In the genomic region with DNA sequence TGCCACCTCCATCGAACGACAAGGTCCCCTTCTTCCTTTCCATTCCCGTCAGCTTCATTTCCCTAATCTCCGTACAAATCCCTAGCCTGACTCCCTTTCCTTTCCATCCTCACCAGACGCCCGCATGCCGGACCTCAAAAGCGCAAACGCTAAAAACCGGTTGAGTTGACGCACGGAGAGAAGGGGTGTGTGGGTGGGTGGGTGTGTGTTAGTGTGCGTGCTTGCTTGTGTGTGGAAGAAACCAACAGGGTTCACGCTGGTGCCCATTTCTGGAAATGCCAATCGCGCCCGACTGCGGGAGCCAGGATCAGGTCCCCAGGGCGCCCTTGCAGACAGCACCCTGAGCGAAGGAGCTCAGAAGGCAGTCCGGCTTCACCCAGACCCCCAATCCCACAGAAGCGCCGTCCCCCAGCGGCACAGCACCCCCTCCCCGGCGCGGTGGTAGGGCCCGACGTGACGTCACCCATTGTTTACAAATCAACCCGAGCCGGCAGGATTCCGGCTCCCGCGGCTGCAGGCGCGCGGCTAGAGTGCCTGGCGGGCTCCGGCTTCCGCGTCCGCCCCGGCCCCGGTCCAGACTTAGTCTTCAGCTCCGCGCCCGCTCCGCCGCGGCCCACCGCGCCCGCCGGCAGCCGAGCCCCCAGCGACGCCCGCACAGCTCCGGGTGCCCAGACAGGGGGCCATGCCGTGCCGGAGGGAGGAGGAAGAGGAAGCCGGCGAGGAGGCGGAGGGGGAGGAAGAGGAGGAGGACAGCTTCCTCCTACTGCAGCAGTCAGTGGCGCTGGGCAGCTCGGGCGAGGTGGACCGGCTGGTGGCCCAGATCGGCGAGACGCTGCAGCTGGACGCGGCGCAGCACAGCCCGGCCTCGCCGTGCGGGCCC, we compare ENCODE assay signal across 8 cellular contexts. TPM values are rescaled to one million over a fixed set of nuclear protein-coding genes. Genes with fewer than 3 reads are reported as not detected.
DNase-seq lines count a peak whose midpoint lies in the region; ATAC-seq, FAIRE-seq and TF ChIP-seq lines count a peak whose summit lies in the region.

A gene with protein sequence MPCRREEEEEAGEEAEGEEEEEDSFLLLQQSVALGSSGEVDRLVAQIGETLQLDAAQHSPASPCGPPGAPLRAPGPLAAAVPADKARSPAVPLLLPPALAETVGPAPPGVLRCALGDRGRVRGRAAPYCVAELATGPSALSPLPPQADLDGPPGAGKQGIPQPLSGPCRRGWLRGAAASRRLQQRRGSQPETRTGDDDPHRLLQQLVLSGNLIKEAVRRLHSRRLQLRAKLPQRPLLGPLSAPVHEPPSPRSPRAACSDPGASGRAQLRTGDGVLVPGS (plus strand): TSS at position 500 of the 880 bp plus-strand sequence. CDS start 183 bp downstream, at position 683.

- TF ChIP-seq RAD21 in A549 (conservative IDR thresholded peaks at IDR 0.05 in 1 of 2, IDR thresholded peaks at IDR 0.05 in 1 of 2), result no peak

- H3K4me1 Mint-ChIP-seq in activated B cell treated with CpG ODN at 0.5 μM for 24 hours, result peaks cover 30% of the 10 kb centered on the region

- peak within 1 kb of the TSS; percentile 99 for H2AFZ ChIP-seq in keratinocyte (ENCODE audit: control insufficient read depth, low read length)

- no peaks in the 10 kb centered on the region for H3K36me3 Mint-ChIP-seq in activated B cell treated with CpG ODN at 0.5 μM for 24 hours (ENCODE audit: low read depth)

- H3K4me1 ChIP-seq in A549, result 0 out of 3 replicates have a peak, but pooled peaks cover 3% of the 10 kb centered on the region
- peaks cover 11% of the 10 kb centered on the region for H3K4me1 ChIP-seq in keratinocyte (ENCODE audit: control insufficient read depth, extremely low read depth, insufficient read depth, low read length)

- FAIRE-seq in A549 (lab: Jason Lieb, UNC) (no peak), keratinocyte (lab: Jason Lieb, UNC) (peak; percentile 66)

- no peaks in the 10 kb centered on the region for H3K9me3 Mint-ChIP-seq in activated B cell treated with CpG ODN at 0.5 μM for 24 hours

- TF ChIP-seq POLR2A in A549 (IDR thresholded peaks at IDR 0.05; ENCODE audit: low read length), result peak; percentile 36

- CTCF ChIA-PET in A549 (lab: Yijun Ruan, JAX) (interaction anchor here (0.6 to 2.3 kb wide), 9 partner anchors 8 to 181 kb away, joined by 3 to 10 read pairs (median 3); a partner anchor contains a TSS), activated B cell treated with CpG ODN at 0.5 μM for 24 hours (lab: Charles Lee) (interaction anchor here (1.1 to 2.6 kb wide), 4 partner anchors 14 to 82 kb away, joined by 3 to 9 read pairs (median 6); a partner anchor contains a TSS)

- no peaks in the 10 kb centered on the region for H3K27me3 Mint-ChIP-seq in activated B cell treated with CpG ODN at 0.5 μM for 24 hours

- ATAC-seq in A549, result peak; percentile 86 to 88
- ATAC-seq in GM18519 (IDR thresholded peaks at IDR 0.05; ENCODE audit: low FRiP score, unreplicated experiment), result peak; percentile 52
- peak; percentile 82 for ATAC-seq in HG03045 (IDR thresholded peaks at IDR 0.05; ENCODE audit: unreplicated experiment)
- ATAC-seq in activated B cell treated with CpG ODN at 0.5 μM for 24 hours (ENCODE audit: low read depth), result peak; percentile 66

- H3K79me2 ChIP-seq in keratinocyte (ENCODE audit: control insufficient read depth, insufficient read depth, low read length), result no peaks in the 10 kb centered on the region

- TF ChIP-seq CTCF in A549 (IDR thresholded peaks at IDR 0.05) (no peak), activated B cell treated with CpG ODN at 0.5 μM for 24 hours (IDR thresholded peaks at IDR 0.05) (no peak), cardiac fibroblast (IDR thresholded peaks at IDR 0.05; ENCODE audit: low read depth, low read length) (no peak), keratinocyte (optimal IDR thresholded peaks at IDR 0.05 in 1 of 3, IDR thresholded peaks at IDR 0.05 in 1 of 3, conservative IDR thresholded peaks at IDR 0.05 in 1 of 3; ENCODE audit: extremely low read depth in 1 of 3, insufficient read depth in 2 of 3, low read length in 3 of 3) (no peak)

- WGBS in A549 (ENCODE audit: missing lambda C conversion rate), result 3% methylated on average over 28 of the region's 79 CpGs

- H3K4me3 ChIP-seq in A549 (peak within 1 kb of the TSS; percentile 58), cardiac fibroblast (replicated peaks in 1 of 2; ENCODE audit: low read depth in 2 of 2, low read length in 2 of 2) (peak within 1 kb of the TSS; percentile 66 to 69), keratinocyte (ENCODE audit: control insufficient read depth in 2 of 3, extremely low read depth in 1 of 3, insufficient read depth in 2 of 3, low read depth in 1 of 3, low read length in 3 of 3) (peak within 1 kb of the TSS; percentile 70 to 80 (median 79))

- POLR2A ChIA-PET in A549 (lab: Yijun Ruan, JAX), result interaction anchor here (0.5 to 2.4 kb wide), 5 partner anchors 9 to 82 kb away, joined by 3 to 15 read pairs (median 7); a partner anchor contains a TSS
- POLR2A ChIA-PET in activated B cell treated with CpG ODN at 0.5 μM for 24 hours (lab: Charles Lee), result interaction anchor here (0.6 to 2.2 kb wide), 11 partner anchors 9 to 1229 kb away, joined by 3 to 41 read pairs (median 4); a partner anchor contains a TSS

- H3K4me3 Mint-ChIP-seq in activated B cell treated with CpG ODN at 0.5 μM for 24 hours, result peak within 1 kb of the TSS; percentile 92

- no peak for TF ChIP-seq EP300 in A549 (IDR thresholded peaks at IDR 0.05)

- H3K36me3 ChIP-seq in keratinocyte (ENCODE audit: control insufficient read depth in 2 of 2, extremely low read depth in 1 of 2, insufficient read depth in 2 of 2, low read length in 2 of 2), result no peaks in the 10 kb centered on the region

- intact Hi-C loops in activated B cell treated with CpG ODN at 0.5 μM for 24 hours (cut with micrococcal nuclease), result loop anchor here (1.0 to 5.0 kb wide), 3 partner anchors 27 to 82 kb away; a partner anchor contains a TSS

- peak within 1 kb of the TSS; percentile 95 to 99 for H3K27ac ChIP-seq in A549
- peak within 1 kb of the TSS; percentile 98 for H3K27ac ChIP-seq in keratinocyte (ENCODE audit: control insufficient read depth, insufficient read depth, low read length)

- peak; percentile 82 to 91 for DNase-seq in A549 (ENCODE audit: low read depth in 1 of 2, low spot score in 1 of 2)
- DNase-seq in NCI-H2171 treated with DMSO at 0.1 percent for 48 hours (lab: John Stamatoyannopoulos, UW), result peak; percentile 70
- DNase-seq in activated B cell treated with CpG ODN at 0.5 μM for 24 hours, result peak; percentile 91
- peak; percentile 91 to 95 for DNase-seq in cardiac fibroblast (ENCODE audit: low read depth in 2 of 2)
- no peak for DNase-seq in keratinocyte (ENCODE audit: low read depth, low spot score)
- DNase-seq in stimulated activated CD4-positive, alpha-beta T cell treated with anti-CD3 and anti-CD28 coated beads, Interleukin-12 subunit alpha, Interleukin-12 subunit beta, amount 100 ng/mL, for 4 hours, result peak; percentile 86

- dilution Hi-C loops in keratinocyte (cut with MboI; ENCODE audit: extremely low pct_ligation_motif_present, low sequenced_read_pairs), result no loop called here

- H4K20me1 ChIP-seq in keratinocyte (ENCODE audit: control insufficient read depth, extremely low read depth, insufficient read depth, low read length), result no peaks in the 10 kb centered on the region

- peaks cover 10% of the 10 kb centered on the region for H3K27me3 ChIP-seq in keratinocyte (ENCODE audit: control insufficient read depth, extremely low read depth, insufficient read depth, low read length)

- no peaks in the 10 kb centered on the region for H3K9me1 ChIP-seq in keratinocyte (ENCODE audit: control insufficient read depth, extremely low read depth, insufficient read depth, low read length)

- H3K9ac ChIP-seq in keratinocyte (ENCODE audit: control insufficient read depth, extremely low read depth, insufficient read depth, low read length), result peak within 1 kb of the TSS; percentile 99

- H3K27ac Mint-ChIP-seq in activated B cell treated with CpG ODN at 0.5 μM for 24 hours, result peak within 1 kb of the TSS; percentile 100

- peak within 1 kb of the TSS; percentile 80 for H3K4me2 ChIP-seq in A549
- H3K4me2 ChIP-seq in keratinocyte (ENCODE audit: control insufficient read depth, extremely low read depth, insufficient read depth, low read depth, low read length), result peak within 1 kb of the TSS; percentile 96

- H3K9me3 ChIP-seq in A549, result no peaks in the 10 kb centered on the region
- no peaks in the 10 kb centered on the region for H3K9me3 ChIP-seq in keratinocyte (ENCODE audit: control insufficient read depth, low read depth, low read length)

TF ChIP-seq in A549, 52 proteins besides CTCF, POLR2A, EP300 and RAD21 (continues in another document):
- TF ChIP-seq, protein P1, sequence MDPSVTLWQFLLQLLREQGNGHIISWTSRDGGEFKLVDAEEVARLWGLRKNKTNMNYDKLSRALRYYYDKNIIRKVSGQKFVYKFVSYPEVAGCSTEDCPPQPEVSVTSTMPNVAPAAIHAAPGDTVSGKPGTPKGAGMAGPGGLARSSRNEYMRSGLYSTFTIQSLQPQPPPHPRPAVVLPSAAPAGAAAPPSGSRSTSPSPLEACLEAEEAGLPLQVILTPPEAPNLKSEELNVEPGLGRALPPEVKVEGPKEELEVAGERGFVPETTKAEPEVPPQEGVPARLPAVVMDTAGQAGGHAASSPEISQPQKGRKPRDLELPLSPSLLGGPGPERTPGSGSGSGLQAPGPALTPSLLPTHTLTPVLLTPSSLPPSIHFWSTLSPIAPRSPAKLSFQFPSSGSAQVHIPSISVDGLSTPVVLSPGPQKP (IDR thresholded peaks at IDR 0.05; ENCODE audit: low read depth, low read length), result no peak
- TF ChIP-seq FOXS1 (CRISPR knock-in tag; IDR thresholded peaks at IDR 0.05), result peak; percentile 85
- TF ChIP-seq HOXB13 (CRISPR knock-in tag; IDR thresholded peaks at IDR 0.05; ENCODE audit: low read depth), result no peak
- TF ChIP-seq BHLHE40 (IDR thresholded peaks at IDR 0.05; ENCODE audit: low read depth, low read length), result peak; percentile 75
- peak in 1 of 2 experiments; percentile 76; a peak in 3 of 5 replicates for TF ChIP-seq JUN (IDR thresholded peaks at IDR 0.05)

RNA-seq across cellular contexts. Expression of the gene that starts here (rescaled TPM):
- polyA plus RNA-seq in A549 (2011; rRNA removed), result 1.3 and 1.5 TPM in 2 replicates
- 1.1 and 1.9 TPM in 2 replicates for polyA plus RNA-seq in A549 (2012; cell fraction: cytosol; rRNA removed)
- polyA plus RNA-seq in A549 (2012; cell fraction: nucleus; rRNA removed), result 1.5 and 2.2 TPM in 2 replicates
- polyA plus RNA-seq in A549 (2017; fragmentation: RNase III; extraction: RNeasy Plus Mini Kit Qiagen cat#74134 plus additional on column Dnase treatment), result 1.2 to 2.3 TPM (median 2.0 TPM) in 3 replicates
- polyA minus RNA-seq in A549 (2011; rRNA and poly(A)+ RNA removed), result 1.8 and 2.7 TPM in 2 replicates
- total RNA-seq in activated B cell treated with CpG ODN at 0.5 μM for 24 hours, result 6.9 TPM in 2 replicates
- 0.34 to 0.79 TPM (median 0.50 TPM) in 3 replicates for polyA plus RNA-seq in keratinocyte
- polyA plus RNA-seq in keratinocyte (2011; ENCODE audit: low read depth), result 0.36 TPM
- polyA plus RNA-seq in keratinocyte (2011; cell fraction: cytosol; rRNA removed), result 0.24 and 0.39 TPM in 2 replicates
- 0.45 and 0.60 TPM in 2 replicates for polyA plus RNA-seq in keratinocyte (2011; cell fraction: nucleus; rRNA removed)
- polyA plus RNA-seq in keratinocyte (2012; ENCODE audit: low replicate concordance), result 0.69 and 1.0 TPM in 2 replicates
- polyA minus RNA-seq in keratinocyte, result 0.13 to 0.40 TPM (median 0.22 TPM) in 3 replicates
- not detected for polyA minus RNA-seq in keratinocyte (2011; cell fraction: cytosol; rRNA and poly(A)+ RNA removed)
- polyA minus RNA-seq in keratinocyte (2011; cell fraction: nucleus; rRNA and poly(A)+ RNA removed), result 0.39 and 0.95 TPM in 2 replicates
